In genomic region chr12:88202500-88202899, GRCh38 we compare ENCODE assay signal across 21 cellular contexts.
A peak's percentile ranks its signal among the peaks of the same experiment; 100 is the strongest.
DNase-seq lines count a peak whose midpoint lies in the region; ATAC-seq and TF ChIP-seq lines count a peak whose summit lies in the region.
"Had no signal": no experiment of that assay in that cellular context is flagged by ENCODE, and none has a peak within 500 bp of the region (broad histone marks: within the 10 kb centered on the region; RNA-seq: fewer than 3 reads in every experiment).

No MANE protein-coding gene starts in this region.

- no peak overlapping the region for H4K91ac ChIP-seq in IMR-90 (ENCODE audit: insufficient read depth, low read depth, low read length)

- no peak overlapping the region for H4K5ac ChIP-seq in IMR-90 (ENCODE audit: low read depth, low read length)

- no peak overlapping the region for H2AK5ac ChIP-seq in IMR-90 (ENCODE audit: low read depth, low read length)

- no peaks in the 10 kb centered on the region for H3K9me3 ChIP-seq in IMR-90 (ENCODE audit: control insufficient read depth, insufficient read depth, low read length)

- DNase-seq in EH (ENCODE audit: low read depth) = peak; percentile 70
- DNase-seq in IMR-90 = peak; percentile 13
- peak; percentile 3 for DNase-seq in fibroblast of pulmonary artery (ENCODE audit: low read depth)
- DNase-seq in stromal cell of bone marrow (ENCODE audit: low read depth) = peak; percentile 16
- no peak for DNase-seq in GM10266 (ENCODE audit: extremely low spot score)
- no peak for DNase-seq in retina
- DNase-seq: ACHN; Calu3; CD8-positive, alpha-beta T cell; KG1; NCI-H1417 treated with DMSO at 0.1 percent for 48 hours; NCI-H187 treated with DMSO at 0.1 percent for 48 hours; NCI-H226; NCI-H524; PC-3; RPMI8226; SHP77 treated with DMSO at 0.1 percent for 48 hours had no signal

- H3K14ac ChIP-seq in IMR-90 (replicated peaks; ENCODE audit: low read depth, low read length) = no peak overlapping the region

- POLR2A ChIA-PET in IMR-90 (lab: Charles Lee; ENCODE audit: unreplicated experiment) = no interaction called here

- no peak overlapping the region for H2BK5ac ChIP-seq in IMR-90 (ENCODE audit: low read depth, low read length, poor library complexity, severe bottlenecking)

- TF ChIP-seq POLR2A in IMR-90 (IDR thresholded peaks at IDR 0.05; ENCODE audit: low read depth, low read length) = no peak

- H3K23ac ChIP-seq in IMR-90 (ENCODE audit: low read depth, low read length) = no peak overlapping the region

- H2BK15ac ChIP-seq in IMR-90 (ENCODE audit: low read depth, low read length) = no peak overlapping the region

- H3K4ac ChIP-seq in IMR-90 (ENCODE audit: low read depth, low read length) = no peak overlapping the region

- no peak overlapping the region for H2BK120ac ChIP-seq in IMR-90 (ENCODE audit: low read depth, low read length)

- H3K79me1 ChIP-seq in IMR-90 (ENCODE audit: low read depth in 1 of 2, low read length in 2 of 2) = no peaks in the 10 kb centered on the region

- no peak overlapping the region for H2AK9ac ChIP-seq in IMR-90 (replicated peaks; ENCODE audit: low read depth, low read length, poor library complexity)

- H4K20me1 ChIP-seq in IMR-90 (ENCODE audit: insufficient read depth, low read length) = no peaks in the 10 kb centered on the region
- H4K20me1 ChIP-seq: BLaER1 had no signal

- no peak overlapping the region for H2BK20ac ChIP-seq in IMR-90 (ENCODE audit: low read depth, low read length)

- no peaks in the 10 kb centered on the region for H3K27me3 ChIP-seq in IMR-90 (ENCODE audit: control insufficient read depth, insufficient read depth, low read length)
- H3K27me3 ChIP-seq: BLaER1 had no signal

- H3K36me3 ChIP-seq in IMR-90 (ENCODE audit: control insufficient read depth, insufficient read depth, low read length) = no peaks in the 10 kb centered on the region
- H3K36me3 ChIP-seq: BLaER1 had no signal

- H3K56ac ChIP-seq in IMR-90 (ENCODE audit: extremely low read depth, insufficient read depth, low read length) = no peak overlapping the region

- ATAC-seq in IMR-90 (ENCODE audit: low read depth) (no peak), GM18873 (IDR thresholded peaks at IDR 0.05; ENCODE audit: low FRiP score, unreplicated experiment) (no peak)
- ATAC-seq: CD8-positive, alpha-beta T cell; GM23338; HepG2; PC-3 had no signal

- TF ChIP-seq RAD21 in IMR-90 (IDR thresholded peaks at IDR 0.05; ENCODE audit: low read length) = no peak

- no peak overlapping the region for H3K4me3 ChIP-seq in IMR-90 (ENCODE audit: insufficient read depth, low read depth, low read length)
- no peak overlapping the region for H3K4me3 ChIP-seq in fibroblast of pulmonary artery (replicated peaks; ENCODE audit: low read depth, low read length)
- H3K4me3 ChIP-seq: BLaER1, GM23338 had no signal

- BruUV-seq in IMR-90 (replicated peaks; lab: Mats Ljungman, UMichigan) = no TSS peak

- CTCF ChIA-PET in IMR-90 (lab: Yijun Ruan, JAX) = no interaction called here

- dilution Hi-C loops in IMR-90 (cut with HindIII; ENCODE audit: low sequenced_read_pairs, unreplicated experiment) = no loop called here

- no peak overlapping the region for H3K18ac ChIP-seq in IMR-90 (ENCODE audit: low read depth, low read length)

- H3K27ac ChIP-seq in IMR-90 (ENCODE audit: insufficient read depth, low read length) = no peak overlapping the region
- H3K27ac ChIP-seq: BLaER1 had no signal

- in situ Hi-C loops in IMR-90 (cut with MboI; ENCODE audit: low sequenced_read_pairs) = no loop called here

- intact Hi-C loops in IMR-90 (cut with micrococcal nuclease) = no loop called here

- no peaks in the 10 kb centered on the region for H3K9me1 ChIP-seq in IMR-90 (ENCODE audit: insufficient read depth, low read length)

- no peak overlapping the region for H4K8ac ChIP-seq in IMR-90 (ENCODE audit: low read depth in 2 of 2, low read length in 2 of 2)

- WGBS in IMR-90 (ENCODE audit: extremely low coverage in 2 of 2, insufficient read length in 1 of 2), 2 experiments = no CpG with 5 or more reads among the region's 2 CpGs

- H3K4me2 ChIP-seq in IMR-90 (ENCODE audit: low read depth, low read length) = no peak overlapping the region
- H3K4me2 ChIP-seq: BLaER1, GM23338 had no signal

- no peak for TF ChIP-seq CTCF in IMR-90 (conservative IDR thresholded peaks at IDR 0.05; ENCODE audit: low read depth, low read length)
- TF ChIP-seq CTCF in fibroblast of pulmonary artery (IDR thresholded peaks at IDR 0.05; ENCODE audit: low read length, missing control alignments) = no peak
- TF ChIP-seq CTCF in GM10266 (IDR thresholded peaks at IDR 0.05; ENCODE audit: control insufficient read depth, insufficient read depth, low read depth, missing control alignments) = no peak

- peaks cover 11% of the 10 kb centered on the region for H3K4me1 ChIP-seq in IMR-90 (ENCODE audit: control insufficient read depth, insufficient read depth, low read length)
- H3K4me1 ChIP-seq: BLaER1 had no signal

- H2AFZ ChIP-seq in IMR-90 (replicated peaks; ENCODE audit: low read length, poor library complexity) = no peak overlapping the region
- H2AFZ ChIP-seq: GM23338 had no signal

- H3K9ac ChIP-seq in IMR-90 (ENCODE audit: low read depth, low read length) = no peak overlapping the region
- H3K9ac ChIP-seq: BLaER1 had no signal

TF ChIP-seq in IMR-90, 13 proteins besides CTCF, POLR2A, EP300 and RAD21:
- TF ChIP-seq RCOR1 (IDR thresholded peaks at IDR 0.05; ENCODE audit: insufficient replicate concordance, low read length) (no peak), USF2 (IDR thresholded peaks at IDR 0.05; ENCODE audit: low read depth, low read length) (no peak), ELK1 (IDR thresholded peaks at IDR 0.05; ENCODE audit: borderline replicate concordance, low read depth, low read length) (no peak), MAFK (IDR thresholded peaks at IDR 0.05; ENCODE audit: low read depth, low read length) (no peak), FOS (IDR thresholded peaks at IDR 0.05; ENCODE audit: low read depth, low read length) (no peak), MXI1 (IDR thresholded peaks at IDR 0.05; ENCODE audit: borderline replicate concordance, low read depth, low read length) (no peak), BHLHE40 (IDR thresholded peaks at IDR 0.05; ENCODE audit: low read depth, low read length) (no peak)

Comparison
In these comparisons a context has a peak if more than half of its experiments do, and no peak if none do; other contexts are left out.
1. DNase-seq: peak in EH (single experiment), IMR-90 (single experiment), fibroblast of pulmonary artery (single experiment) and stromal cell of bone marrow (single experiment); none in GM10266 (single experiment) and retina (single experiment).